11 cellular contexts compared by ENCODE assay signal in genomic region chr9:3401556-3401955, GRCh38.
DNase-seq lines count a peak whose midpoint lies in the region; ATAC-seq lines count a peak whose summit lies in the region.
"Had no signal": no experiment of that assay in that cellular context is flagged by ENCODE, and none has a peak within 500 bp of the region (broad histone marks: within the 10 kb centered on the region; RNA-seq: fewer than 3 reads in every experiment).

No MANE protein-coding gene starts in this region.

- no peaks in the 10 kb centered on the region for H3K27me3 Mint-ChIP-seq in activated T-helper 17 cell treated with anti-CD3 and anti-CD28 coated beads, Interleukin-2, amount 50 U/mL, for 72 hours
- no peaks in the 10 kb centered on the region for H3K27me3 Mint-ChIP-seq in activated naive CD4-positive, alpha-beta T cell treated with anti-CD3 and anti-CD28 coated beads, Interleukin-2, amount 10 ng/mL, durations not matched to agents 7 days and 5 days

- peaks cover under 1% of the 10 kb centered on the region for H3K36me3 Mint-ChIP-seq in activated T-helper 17 cell treated with anti-CD3 and anti-CD28 coated beads, Interleukin-2, amount 50 U/mL, for 72 hours (ENCODE audit: low read depth)
- peaks cover 5% of the 10 kb centered on the region for H3K36me3 Mint-ChIP-seq in activated naive CD4-positive, alpha-beta T cell treated with anti-CD3 and anti-CD28 coated beads, Interleukin-2, amount 10 ng/mL, durations not matched to agents 7 days and 5 days

- peak; percentile 26 for DNase-seq in DMS 273 (lab: John Stamatoyannopoulos, UW; ENCODE audit: unreplicated experiment)
- DNase-seq in DMS 273 treated with DMSO at 0.1 percent for 48 hours (lab: John Stamatoyannopoulos, UW) = no peak
- peak; percentile 82 for DNase-seq in NCI-H2081 treated with DMSO at 0.1 percent for 48 hours (lab: John Stamatoyannopoulos, UW)
- DNase-seq in renal cortical epithelial cell (ENCODE audit: low read depth) = peak; percentile 17
- DNase-seq in stimulated activated naive CD4-positive, alpha-beta T cell treated with Interleukin-2 at 50 U/mL for 16 hours (lab: John Stamatoyannopoulos, UW) = no peak
- no peak for DNase-seq in activated naive CD4-positive, alpha-beta T cell treated with anti-CD3 and anti-CD28 coated beads, Interleukin-2, amount 10 ng/mL, durations not matched to agents 7 days and 5 days
- DNase-seq in AG20443 (ENCODE audit: low spot score) = no peak
- DNase-seq: activated CD8-positive, alpha-beta memory T cell treated with anti-CD3 and anti-CD28 coated beads, Interleukin-2, amount 50 U/mL, for 48 hours; DND-41; MG63 had no signal

- no peak overlapping the region for H3K4me3 Mint-ChIP-seq in activated T-helper 17 cell treated with anti-CD3 and anti-CD28 coated beads, Interleukin-2, amount 50 U/mL, for 72 hours
- H3K4me3 Mint-ChIP-seq in activated naive CD4-positive, alpha-beta T cell treated with anti-CD3 and anti-CD28 coated beads, Interleukin-2, amount 10 ng/mL, durations not matched to agents 7 days and 5 days = no peak overlapping the region

- CTCF ChIA-PET in activated naive CD4-positive, alpha-beta T cell treated with anti-CD3 and anti-CD28 coated beads, Interleukin-2, amount 10 ng/mL, durations not matched to agents 7 days and 5 days (lab: Charles Lee) = interaction anchor here (1.0 kb wide), 1 partner anchor 160 kb away, joined by 4 read pairs; no protein-coding TSS in a partner anchor

- H3K27ac Mint-ChIP-seq in activated T-helper 17 cell treated with anti-CD3 and anti-CD28 coated beads, Interleukin-2, amount 50 U/mL, for 72 hours = peak overlapping the region; percentile 20
- H3K27ac Mint-ChIP-seq in activated naive CD4-positive, alpha-beta T cell treated with anti-CD3 and anti-CD28 coated beads, Interleukin-2, amount 10 ng/mL, durations not matched to agents 7 days and 5 days = no peak overlapping the region

- ATAC-seq in activated T-helper 17 cell treated with anti-CD3 and anti-CD28 coated beads, Interleukin-2, amount 50 U/mL, for 72 hours (replicated peaks) = no peak

- H3K9me3 Mint-ChIP-seq in activated T-helper 17 cell treated with anti-CD3 and anti-CD28 coated beads, Interleukin-2, amount 50 U/mL, for 72 hours = no peaks in the 10 kb centered on the region
- H3K9me3 Mint-ChIP-seq in activated naive CD4-positive, alpha-beta T cell treated with anti-CD3 and anti-CD28 coated beads, Interleukin-2, amount 10 ng/mL, durations not matched to agents 7 days and 5 days = peaks cover 1% of the 10 kb centered on the region

- peaks cover 24% of the 10 kb centered on the region for H3K4me1 Mint-ChIP-seq in activated T-helper 17 cell treated with anti-CD3 and anti-CD28 coated beads, Interleukin-2, amount 50 U/mL, for 72 hours
- H3K4me1 Mint-ChIP-seq in activated naive CD4-positive, alpha-beta T cell treated with anti-CD3 and anti-CD28 coated beads, Interleukin-2, amount 10 ng/mL, durations not matched to agents 7 days and 5 days = peaks cover 17% of the 10 kb centered on the region

Comparison
In these comparisons a context has a peak if more than half of its experiments do, and no peak if none do; other contexts are left out.
1. DNase-seq: peak in DMS 273 (single experiment), NCI-H2081 treated with DMSO at 0.1 percent for 48 hours (single experiment) and renal cortical epithelial cell (single experiment); none in DMS 273 treated with DMSO at 0.1 percent for 48 hours (single experiment), stimulated activated naive CD4-positive, alpha-beta T cell treated with Interleukin-2 at 50 U/mL for 16 hours (single experiment), activated naive CD4-positive, alpha-beta T cell treated with anti-CD3 and anti-CD28 coated beads, Interleukin-2, amount 10 ng/mL, durations not matched to agents 7 days and 5 days (single experiment) and AG20443 (single experiment).